ENCODE assay signal across 7 cellular contexts in the genomic region with DNA sequence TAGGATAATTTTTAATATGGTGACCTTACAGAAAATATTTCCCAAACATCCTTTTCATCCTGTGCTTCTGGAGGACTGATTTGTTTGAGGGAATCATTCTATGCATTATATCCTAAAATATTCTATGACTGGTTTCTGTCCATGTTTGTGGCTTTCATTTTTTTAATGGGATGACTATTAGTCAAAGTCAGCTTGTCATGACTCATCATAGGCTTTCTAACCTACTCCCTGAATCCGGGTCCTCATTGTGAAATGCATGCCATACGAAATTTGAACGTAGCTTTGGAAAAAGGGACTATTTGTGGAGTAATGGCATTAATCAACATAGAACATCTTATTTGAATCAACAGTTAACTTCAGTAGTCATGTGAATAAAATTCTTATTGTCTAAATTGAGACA. TPM values are rescaled to one million over a fixed set of nuclear protein-coding genes. Genes with fewer than 3 reads are reported as not detected.
DNase-seq lines count a peak whose midpoint lies in the region; ATAC-seq and TF ChIP-seq lines count a peak whose summit lies in the region.
"Had no signal": no experiment of that assay in that cellular context is flagged by ENCODE, and none has a peak within 500 bp of the region (broad histone marks: within the 10 kb centered on the region; RNA-seq: fewer than 3 reads in every experiment).

No MANE protein-coding gene starts in this region.

- no peak for ATAC-seq in stimulated activated naive CD8-positive, alpha-beta T cell treated with anti-CD3 and anti-CD28 coated beads, Interleukin-15, Interleukin-2, amounts not matched to agents 100 U/mL and 50 U/mL, for 24 hours

- intact Hi-C loops in head of caudate nucleus (cut with DNase I), result no loop called here

- peak; percentile 93 for DNase-seq in COLO829 (ENCODE audit: low spot score)
- DNase-seq in SK-MEL-5 (ENCODE audit: low read depth, low spot score), result peak; percentile 86
- peak; percentile 21 for DNase-seq in kidney epithelial cell (ENCODE audit: low read depth)
- no peak for DNase-seq in stimulated activated naive CD8-positive, alpha-beta T cell treated with anti-CD3 and anti-CD28 coated beads, Interleukin-15, Interleukin-2, amounts not matched to agents 100 U/mL and 50 U/mL, for 24 hours
- no peak for DNase-seq in head of caudate nucleus
- no peak for DNase-seq in NCI-H510A treated with DMSO at 0.1 percent for 48 hours (lab: John Stamatoyannopoulos, UW)
- DNase-seq: adrenal gland had no signal

- peaks cover 1% of the 10 kb centered on the region for H3K36me3 ChIP-seq in kidney epithelial cell (ENCODE audit: control insufficient read depth, insufficient read depth, low read length)

- in situ Hi-C loops in SK-MEL-5 (cut with HindIII; ENCODE audit: low pct_unique_long_range_greater_than_20kb, low sequenced_read_pairs), result no loop called here

- H3K27me3 ChIP-seq in kidney epithelial cell (ENCODE audit: control insufficient read depth, insufficient read depth, low read length), result no peaks in the 10 kb centered on the region
- H3K27me3 ChIP-seq: adrenal gland had no signal

- no peak overlapping the region for H3K4me3 ChIP-seq in kidney epithelial cell (ENCODE audit: low read depth, low read length)
- H3K4me3 ChIP-seq: adrenal gland had no signal

- TF ChIP-seq CTCF in kidney epithelial cell (IDR thresholded peaks at IDR 0.05; ENCODE audit: insufficient read depth, low read length, poor library complexity, severe bottlenecking), result no peak

RNA-seq across cellular contexts. Expression of gene TCTN2, which starts 10.6 kb away (rescaled TPM):
- 9.8 and 11.0 TPM in 2 replicates for total RNA-seq in SK-MEL-5 (2014; rRNA removed; shearing (Covaris generic))
- 11.8 and 12.5 TPM in 2 replicates for polyA plus RNA-seq in SK-MEL-5 (2015; cell fraction: cytosol; rRNA removed)
- polyA plus RNA-seq in SK-MEL-5 (2015; cell fraction: nucleus; rRNA removed), result 7.6 and 9.8 TPM in 2 replicates
- total RNA-seq in kidney epithelial cell, result 12.3 and 13.4 TPM in 2 replicates

RNA-seq across cellular contexts. Expression of gene GTF2H3, which starts 26.7 kb away (rescaled TPM):
- total RNA-seq in SK-MEL-5 (2014; rRNA removed; shearing (Covaris generic)), result 53.8 and 54.7 TPM in 2 replicates
- polyA plus RNA-seq in SK-MEL-5 (2015; cell fraction: cytosol; rRNA removed), result 44.3 and 49.1 TPM in 2 replicates
- polyA plus RNA-seq in SK-MEL-5 (2015; cell fraction: nucleus; rRNA removed), result 53.6 and 67.0 TPM in 2 replicates
- total RNA-seq in kidney epithelial cell, result 33.1 and 35.9 TPM in 2 replicates

RNA-seq across cellular contexts. Expression of gene EIF2B1, which starts 26.8 kb away (rescaled TPM):
- total RNA-seq in SK-MEL-5 (2014; rRNA removed; shearing (Covaris generic)), result 55.4 and 76.6 TPM in 2 replicates
- polyA plus RNA-seq in SK-MEL-5 (2015; cell fraction: cytosol; rRNA removed), result 84.6 and 92.6 TPM in 2 replicates
- 146 and 182 TPM in 2 replicates for polyA plus RNA-seq in SK-MEL-5 (2015; cell fraction: nucleus; rRNA removed)
- 75.6 and 80.0 TPM in 2 replicates for total RNA-seq in kidney epithelial cell

RNA-seq across cellular contexts. Expression of gene ATP6V0A2, which starts 51.8 kb away (rescaled TPM):
- total RNA-seq in SK-MEL-5 (2014; rRNA removed; shearing (Covaris generic)), result 49.0 and 63.2 TPM in 2 replicates
- 21.7 and 25.8 TPM in 2 replicates for polyA plus RNA-seq in SK-MEL-5 (2015; cell fraction: cytosol; rRNA removed)
- 51.4 and 53.7 TPM in 2 replicates for polyA plus RNA-seq in SK-MEL-5 (2015; cell fraction: nucleus; rRNA removed)
- total RNA-seq in kidney epithelial cell, result 23.7 and 25.7 TPM in 2 replicates

RNA-seq across cellular contexts. Expression of gene DDX55, which starts 58.4 kb away (rescaled TPM):
- total RNA-seq in SK-MEL-5 (2014; rRNA removed; shearing (Covaris generic)), result 45.3 and 54.0 TPM in 2 replicates
- 37.5 and 59.7 TPM in 2 replicates for polyA plus RNA-seq in SK-MEL-5 (2015; cell fraction: cytosol; rRNA removed)
- polyA plus RNA-seq in SK-MEL-5 (2015; cell fraction: nucleus; rRNA removed), result 159 and 175 TPM in 2 replicates
- total RNA-seq in kidney epithelial cell, result 16.2 and 25.6 TPM in 2 replicates

Comparison
In these comparisons a context has a peak if more than half of its experiments do, and no peak if none do; other contexts are left out.
1. DNase-seq: peak in COLO829 (single experiment), SK-MEL-5 (single experiment) and kidney epithelial cell (single experiment); none in stimulated activated naive CD8-positive, alpha-beta T cell treated with anti-CD3 and anti-CD28 coated beads, Interleukin-15, Interleukin-2, amounts not matched to agents 100 U/mL and 50 U/mL, for 24 hours (single experiment), head of caudate nucleus (0 of 42) and NCI-H510A treated with DMSO at 0.1 percent for 48 hours (single experiment).